ENCODE assay signal across 9 cellular contexts in genomic region chr17:42460371-42460770, GRCh38. TPM values are rescaled to one million over a fixed set of nuclear protein-coding genes. Genes with fewer than 3 reads are reported as not detected.
DNase-seq lines count a peak whose midpoint lies in the region; FAIRE-seq and TF ChIP-seq lines count a peak whose summit lies in the region.
"Had no signal": no experiment of that assay in that cellular context is flagged by ENCODE, and none has a peak within 500 bp of the region (broad histone marks: within the 10 kb centered on the region; RNA-seq: fewer than 3 reads in every experiment).

No MANE protein-coding gene starts in this region.

- CTCF ChIA-PET in HEK293T (lab: Yijun Ruan, JAX): interaction anchor here (0.7 to 1.3 kb wide), 2 partner anchors 9 to 35 kb away, joined by 5 to 6 read pairs; no protein-coding TSS in a partner anchor

- H3K4me3 Mint-ChIP-seq in activated naive CD4-positive, alpha-beta T cell treated with anti-CD3 and anti-CD28 coated beads, Interleukin-2, amount 50 U/mL, for 24 hours: peak overlapping the region; percentile 92
- H3K4me3 Mint-ChIP-seq in astrocyte (ENCODE audit: unreplicated experiment): peak overlapping the region; percentile 97
- H3K4me3 Mint-ChIP-seq in mesothelial cell of epicardium: peak overlapping the region; percentile 89

- H3K9me3 ChIP-seq in astrocyte (ENCODE audit: insufficient read depth, low read depth, low read length) (no peaks in the 10 kb centered on the region), tibial nerve (no peaks in the 10 kb centered on the region)

- peak overlapping the region; percentile 84 for H3K27ac Mint-ChIP-seq in activated naive CD4-positive, alpha-beta T cell treated with anti-CD3 and anti-CD28 coated beads, Interleukin-2, amount 50 U/mL, for 24 hours
- H3K27ac Mint-ChIP-seq in astrocyte (ENCODE audit: unreplicated experiment): no peak overlapping the region
- H3K27ac Mint-ChIP-seq in mesothelial cell of epicardium: peak overlapping the region; percentile 97

- peaks cover 27% of the 10 kb centered on the region for H3K79me2 ChIP-seq in astrocyte (ENCODE audit: insufficient read depth, low read length)

- TF ChIP-seq CTCF in astrocyte (IDR thresholded peaks at IDR 0.05; ENCODE audit: insufficient read depth, low read depth, low read length) (no peak), mesothelial cell of epicardium (IDR thresholded peaks at IDR 0.05; ENCODE audit: unreplicated experiment) (no peak), tibial nerve (IDR thresholded peaks at IDR 0.05) (no peak)

- H3K4me3 ChIP-seq in astrocyte (ENCODE audit: insufficient read depth, low read depth, low read length) (peak overlapping the region; percentile 80), tibial nerve (peak overlapping the region in 3 of 4 donors; percentile 68 to 80 (median 75))

- peaks cover 34% of the 10 kb centered on the region for H4K20me1 ChIP-seq in astrocyte (ENCODE audit: insufficient read depth, low read length)

- WGBS in tibial nerve, 2 donors: 73 to 82% methylated on average over 1 of the region's 1 CpG

- TF ChIP-seq POLR2A in tibial nerve (IDR thresholded peaks at IDR 0.05): no peak

- H3K4me1 Mint-ChIP-seq in activated naive CD4-positive, alpha-beta T cell treated with anti-CD3 and anti-CD28 coated beads, Interleukin-2, amount 50 U/mL, for 24 hours: peaks cover 44% of the 10 kb centered on the region
- H3K4me1 Mint-ChIP-seq in astrocyte (ENCODE audit: low read depth, unreplicated experiment): peaks cover 32% of the 10 kb centered on the region
- H3K4me1 Mint-ChIP-seq in mesothelial cell of epicardium: peaks cover 37% of the 10 kb centered on the region

- no peak for DNase-seq in activated naive CD4-positive, alpha-beta T cell treated with anti-CD3 and anti-CD28 coated beads, Interleukin-2, amount 50 U/mL, for 16 hours
- DNase-seq in astrocyte (ENCODE audit: low read depth): no peak
- no peak for DNase-seq in mesothelial cell of epicardium (ENCODE audit: low spot score in 2 of 2, unreplicated experiment in 2 of 2)
- no peak for DNase-seq in tibial nerve (ENCODE audit: low spot score in 2 of 2)
- DNase-seq in HEK293T (ENCODE audit: extremely low spot score): no peak
- DNase-seq in anterior cingulate cortex (lab: John Stamatoyannopoulos, UW): no peak
- DNase-seq in NCI-H1105 (lab: John Stamatoyannopoulos, UW): no peak

- no peak for TF ChIP-seq EP300 in tibial nerve (IDR thresholded peaks at IDR 0.05)

- FAIRE-seq in astrocyte (lab: Jason Lieb, UNC): no peak
- FAIRE-seq: endometrium had no signal

- H3K27me3 ChIP-seq in astrocyte (ENCODE audit: insufficient read depth, low read length) (no peaks in the 10 kb centered on the region), tibial nerve (no peaks in the 10 kb centered on the region)

- H3K4me1 ChIP-seq in astrocyte (ENCODE audit: insufficient read depth, low read length): peaks cover 25% of the 10 kb centered on the region
- H3K4me1 ChIP-seq in tibial nerve: peaks cover 0 to 43% (median 27%) of the 10 kb centered on the region in 4 donors

- H3K9me3 Mint-ChIP-seq in activated naive CD4-positive, alpha-beta T cell treated with anti-CD3 and anti-CD28 coated beads, Interleukin-2, amount 50 U/mL, for 24 hours: no peaks in the 10 kb centered on the region
- H3K9me3 Mint-ChIP-seq in astrocyte (ENCODE audit: unreplicated experiment) (no peaks in the 10 kb centered on the region), mesothelial cell of epicardium (no peaks in the 10 kb centered on the region)

- no peak overlapping the region for H2AFZ ChIP-seq in astrocyte (ENCODE audit: low read depth, low read length)

- H3K27ac ChIP-seq in astrocyte (ENCODE audit: low read depth, low read length) (no peak overlapping the region), tibial nerve (peak overlapping the region; percentile 95 to 98 (median 97))

- peak overlapping the region; percentile 98 for H3K4me2 ChIP-seq in astrocyte (ENCODE audit: low read length)

- H3K27me3 Mint-ChIP-seq in activated naive CD4-positive, alpha-beta T cell treated with anti-CD3 and anti-CD28 coated beads, Interleukin-2, amount 50 U/mL, for 24 hours: no peaks in the 10 kb centered on the region
- H3K27me3 Mint-ChIP-seq in astrocyte (ENCODE audit: low read depth, unreplicated experiment): no peaks in the 10 kb centered on the region
- no peaks in the 10 kb centered on the region for H3K27me3 Mint-ChIP-seq in mesothelial cell of epicardium (ENCODE audit: low read depth)

- H3K36me3 ChIP-seq in astrocyte (ENCODE audit: insufficient read depth, low read length): no peaks in the 10 kb centered on the region
- peaks cover 0 to 36% (median 0%) of the 10 kb centered on the region in 3 donors for H3K36me3 ChIP-seq in tibial nerve

- POLR2A ChIA-PET in HEK293T (lab: Yijun Ruan, JAX): interaction anchor here (0.6 to 0.9 kb wide), 2 partner anchors 9 to 25 kb away, joined by 3 read pairs; no protein-coding TSS in a partner anchor

- peak overlapping the region; percentile 86 for H3K9ac ChIP-seq in astrocyte (ENCODE audit: low read length)

- peaks cover 5% of the 10 kb centered on the region for H3K36me3 Mint-ChIP-seq in activated naive CD4-positive, alpha-beta T cell treated with anti-CD3 and anti-CD28 coated beads, Interleukin-2, amount 50 U/mL, for 24 hours
- H3K36me3 Mint-ChIP-seq in astrocyte (ENCODE audit: low read depth, unreplicated experiment): no peaks in the 10 kb centered on the region
- H3K36me3 Mint-ChIP-seq in mesothelial cell of epicardium: peaks cover 3% of the 10 kb centered on the region

TF ChIP-seq in HEK293T, 16 proteins besides CTCF, POLR2A, EP300 and RAD21:
- TF ChIP-seq ARNT (IDR thresholded peaks at IDR 0.05) (no peak), LEF1 (IDR thresholded peaks at IDR 0.05; ENCODE audit: borderline replicate concordance) (no peak), FOXK2 (IDR thresholded peaks at IDR 0.05) (no peak), SUZ12 (IDR thresholded peaks at IDR 0.05) (no peak), CTBP1 (IDR thresholded peaks at IDR 0.05; ENCODE audit: borderline replicate concordance) (no peak), FOXM1 (IDR thresholded peaks at IDR 0.05; ENCODE audit: borderline replicate concordance) (no peak), ZNF384 (IDR thresholded peaks at IDR 0.05) (no peak), NFRKB (IDR thresholded peaks at IDR 0.05) (no peak), L3MBTL2 (conservative IDR thresholded peaks at IDR 0.05) (no peak)

RNA-seq across cellular contexts. Expression of gene ATP6V0A1, which starts 1.7 kb away (rescaled TPM):
- total RNA-seq in astrocyte: 75.8 and 78.6 TPM in 2 replicates
- 60.4 to 65.6 TPM (median 65.6 TPM) in 3 replicates for total RNA-seq in mesothelial cell of epicardium
- total RNA-seq in tibial nerve: 100 to 1,000 TPM in 1 of 4 donors, 10 to 100 TPM in 3; 81.6 to 126 (median 96.6) TPM

RNA-seq across cellular contexts. Expression of gene CAVIN1, which starts 37.3 kb away (rescaled TPM):
- total RNA-seq in astrocyte (602 and 644 TPM in 2 replicates), mesothelial cell of epicardium (53.3 to 54.3 TPM (median 53.9 TPM) in 3 replicates), tibial nerve (100 to 1,000 TPM; 441 to 784 (median 706) TPM)
